ENCODE assay signal across 1 cellular context in the genomic region with DNA sequence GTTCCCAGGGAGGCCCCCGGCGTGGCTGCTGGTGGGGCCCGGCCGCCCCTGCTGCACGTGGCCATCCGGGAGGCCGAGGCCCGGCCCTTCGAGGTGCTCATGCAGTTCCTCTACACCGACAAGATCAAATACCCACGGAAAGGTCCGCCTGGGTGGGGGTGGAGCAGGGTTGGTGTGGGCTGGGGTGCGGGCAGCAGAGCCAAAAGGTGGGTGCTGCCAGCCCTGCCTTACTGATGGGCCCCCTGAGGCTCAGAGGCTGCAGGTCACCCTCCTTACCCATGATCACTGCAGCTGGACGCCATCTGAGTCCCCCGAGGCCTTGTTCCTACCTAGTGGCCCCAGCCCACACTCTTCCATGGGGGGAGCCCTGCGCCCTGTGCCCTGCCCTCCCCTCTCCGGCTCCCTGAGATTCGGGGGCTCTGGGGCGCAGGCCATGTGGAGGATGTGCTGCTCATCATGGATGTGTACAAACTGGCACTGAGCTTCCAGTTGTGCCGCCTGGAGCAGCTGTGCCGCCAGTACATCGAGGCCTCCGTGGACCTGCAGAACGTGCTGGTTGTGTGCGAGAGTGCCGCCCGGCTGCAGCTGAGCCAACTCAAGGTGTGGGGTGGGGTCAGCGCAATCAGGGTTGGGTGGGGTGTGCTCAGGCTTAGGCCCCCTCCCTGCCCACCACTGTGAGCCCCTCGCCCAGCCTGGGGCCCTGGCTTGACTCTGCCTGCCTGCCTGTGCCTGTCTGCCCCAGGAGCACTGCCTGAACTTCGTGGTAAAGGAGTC.
TF ChIP-seq lines count a peak whose summit lies in the region.

No MANE protein-coding gene starts in this region.

TF ChIP-seq in HEK293, 187 proteins besides CTCF, POLR2A, EP300 and RAD21:
- TF ChIP-seq ZNF24 (tag by site-specific recombination; IDR thresholded peaks at IDR 0.05), result no peak
- no peak for TF ChIP-seq SP7 (tag by site-specific recombination; IDR thresholded peaks at IDR 0.05)
- no peak for TF ChIP-seq KLF7 (tag by site-specific recombination; IDR thresholded peaks at IDR 0.05; ENCODE audit: borderline replicate concordance)
- peak; percentile 38; the same call in 1 of the 2 replicates for TF ChIP-seq ZFP69B (tag by site-specific recombination; IDR thresholded peaks at IDR 0.05)
- no peak for TF ChIP-seq ZNF26 (tag by site-specific recombination; IDR thresholded peaks at IDR 0.05)
- peak; percentile 33; the same call in 1 of the 2 replicates for TF ChIP-seq ZNF600 (tag by site-specific recombination; IDR thresholded peaks at IDR 0.05)
- TF ChIP-seq, protein P1, sequence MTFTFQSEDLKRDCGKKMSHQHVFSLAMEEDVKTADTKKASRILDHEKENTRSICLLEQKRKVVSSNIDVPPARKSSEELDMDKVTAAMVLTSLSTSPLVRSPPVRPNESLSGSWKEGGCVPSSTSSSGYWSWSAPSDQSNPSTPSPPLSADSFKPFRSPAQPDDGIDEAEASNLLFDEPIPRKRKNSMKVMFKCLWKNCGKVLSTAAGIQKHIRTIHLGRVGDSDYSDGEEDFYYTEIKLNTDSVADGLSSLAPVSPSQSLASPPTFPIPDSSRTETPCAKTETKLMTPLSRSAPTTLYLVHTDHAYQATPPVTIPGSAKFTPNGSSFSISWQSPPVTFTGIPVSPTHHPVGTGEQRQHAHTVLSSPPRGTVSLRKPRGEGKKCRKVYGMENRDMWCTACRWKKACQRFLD (tag by site-specific recombination; IDR thresholded peaks at IDR 0.05), result no peak
- TF ChIP-seq ZNF391 (tag by site-specific recombination; IDR thresholded peaks at IDR 0.05; ENCODE audit: borderline replicate concordance, low read depth), result no peak
- TF ChIP-seq ZFP3 (tag by site-specific recombination; IDR thresholded peaks at IDR 0.05; ENCODE audit: low read depth), result no peak
- TF ChIP-seq EGR2 (tag by site-specific recombination; IDR thresholded peaks at IDR 0.05; ENCODE audit: low read depth), result 0 out of 2 replicates have a peak, but pooled peaks have one; percentile 5
- TF ChIP-seq ZNF549 (tag by site-specific recombination; IDR thresholded peaks at IDR 0.05), result no peak
- TF ChIP-seq GLIS2 (tag by site-specific recombination; IDR thresholded peaks at IDR 0.05), result 0 out of 2 replicates have a peak, but pooled peaks have one; percentile 22
- no peak for TF ChIP-seq PBX3 (CRISPR knock-in tag; IDR thresholded peaks at IDR 0.05)
- peak; percentile 49; the same call in 1 of the 2 replicates for TF ChIP-seq ZNF692 (tag by site-specific recombination; IDR thresholded peaks at IDR 0.05)
TF ChIP-seq in HEK293: peak in this region for 5.
